ENCODE assay signal across 19 cellular contexts in the genomic region with DNA sequence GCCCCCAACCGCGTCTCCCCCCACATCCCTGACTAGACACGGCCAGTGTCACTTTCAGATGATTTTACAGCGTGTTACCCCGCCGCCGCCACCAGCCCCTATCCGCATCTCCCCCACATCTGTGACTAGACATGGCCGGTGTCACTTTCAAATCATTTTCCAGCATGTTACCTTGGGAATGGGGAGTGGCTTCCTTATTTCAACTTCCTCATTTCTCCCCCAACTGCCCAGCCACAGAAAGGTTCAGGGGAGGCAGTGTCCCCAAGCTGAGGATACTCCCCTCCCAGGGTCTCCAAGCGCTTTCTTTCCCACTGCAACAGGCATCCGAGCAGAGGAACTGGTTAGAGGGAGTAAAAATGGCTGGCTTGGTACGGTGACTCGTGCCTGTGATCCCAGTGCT.
"Had no signal": no experiment of that assay in that cellular context is flagged by ENCODE, and none has a peak within 500 bp of the region (broad histone marks: within the 10 kb centered on the region; RNA-seq: fewer than 3 reads in every experiment).

No MANE protein-coding gene starts in this region.

- ATAC-seq: activated CD4-positive, CD25-positive, alpha-beta regulatory T cell treated with anti-CD3 and anti-CD28 coated beads, Interleukin-2, amount 50 U/mL, for 24 hours; activated CD8-positive, alpha-beta T cell treated with anti-CD3 and anti-CD28 coated beads, Interleukin-2, amount 10 ng/mL, durations not matched to agents 7 days and 5 days; left cardiac atrium; stimulated activated effector memory CD8-positive, alpha-beta T cell treated with anti-CD3 and anti-CD28 coated beads, Interleukin-12 subunit alpha, Interleukin-12 subunit beta, amount 100 ng/mL, for 72 hours; upper lobe of right lung had no signal

- DNase-seq: activated CD4-positive, alpha-beta T cell treated with anti-CD3 and anti-CD28 coated beads, Interleukin-2, amount 10 ng/mL, durations not matched to agents 7 days and 5 days; activated CD8-positive, alpha-beta T cell treated with anti-CD3 and anti-CD28 coated beads, Interleukin-2, amount 10 ng/mL, durations not matched to agents 7 days and 5 days; activated naive CD4-positive, alpha-beta T cell treated with Interleukin-2 at 50 U/mL for 16 hours; activated naive CD8-positive, alpha-beta T cell treated with anti-CD3 and anti-CD28 coated beads, Interleukin-2, amount 10 ng/mL, durations not matched to agents 7 days and 5 days; activated T-cell treated with anti-CD3 and anti-CD28 coated beads, Interleukin-2, amount 50 U/mL, for 24 hours; amygdala; dorsolateral prefrontal cortex; foreskin fibroblast; hippocampal formation; left cardiac atrium; nucleus accumbens; posterior cingulate gyrus; sigmoid colon; stimulated activated CD4-positive, alpha-beta T cell treated with anti-CD3 and anti-CD28 coated beads, Interleukin-4, amount 100 ng/mL, for 24 hours; upper lobe of right lung had no signal

- H3K9me3 Mint-ChIP-seq: activated CD4-positive, alpha-beta T cell treated with anti-CD3 and anti-CD28 coated beads, Interleukin-2, amount 10 ng/mL, durations not matched to agents 7 days and 5 days; activated naive CD8-positive, alpha-beta T cell treated with anti-CD3 and anti-CD28 coated beads, Interleukin-2, amount 10 ng/mL, durations not matched to agents 7 days and 5 days; activated T-cell treated with anti-CD3 and anti-CD28 coated beads, Interleukin-2, amount 50 U/mL, for 24 hours; activated T-helper 2 cell treated with anti-CD3 and anti-CD28 coated beads, Interferon-gamma antibody, Interleukin-2, Interleukin-4, amounts not matched to agents 10 μg/mL and 5 μg/mL and 100 μg/mL, durations not matched to agents 14 hours and 24 hours and 36 hours; nephron; stimulated activated effector memory CD8-positive, alpha-beta T cell treated with anti-CD3 and anti-CD28 coated beads, Interleukin-12 subunit alpha, Interleukin-12 subunit beta, amount 100 ng/mL, for 72 hours had no signal

- H3K27me3 Mint-ChIP-seq: activated CD4-positive, alpha-beta T cell treated with anti-CD3 and anti-CD28 coated beads, Interleukin-2, amount 10 ng/mL, durations not matched to agents 7 days and 5 days; activated naive CD8-positive, alpha-beta T cell treated with anti-CD3 and anti-CD28 coated beads, Interleukin-2, amount 10 ng/mL, durations not matched to agents 7 days and 5 days; activated T-cell treated with anti-CD3 and anti-CD28 coated beads, Interleukin-2, amount 50 U/mL, for 24 hours had no signal

- H3K27ac Mint-ChIP-seq: activated CD4-positive, alpha-beta T cell treated with anti-CD3 and anti-CD28 coated beads, Interleukin-2, amount 10 ng/mL, durations not matched to agents 7 days and 5 days; activated CD8-positive, alpha-beta T cell treated with anti-CD3 and anti-CD28 coated beads, Interleukin-2, amount 10 ng/mL, durations not matched to agents 7 days and 5 days; activated naive CD8-positive, alpha-beta T cell treated with anti-CD3 and anti-CD28 coated beads, Interleukin-2, amount 10 ng/mL, durations not matched to agents 7 days and 5 days; activated T-cell treated with anti-CD3 and anti-CD28 coated beads, Interleukin-2, amount 50 U/mL, for 24 hours; activated T-helper 2 cell treated with anti-CD3 and anti-CD28 coated beads, Interferon-gamma antibody, Interleukin-2, Interleukin-4, amounts not matched to agents 10 μg/mL and 5 μg/mL and 100 μg/mL, durations not matched to agents 14 hours and 24 hours and 36 hours; stimulated activated effector memory CD8-positive, alpha-beta T cell treated with anti-CD3 and anti-CD28 coated beads, Interleukin-12 subunit alpha, Interleukin-12 subunit beta, amount 100 ng/mL, for 72 hours had no signal

- H3K36me3 Mint-ChIP-seq: activated naive CD8-positive, alpha-beta T cell treated with anti-CD3 and anti-CD28 coated beads, Interleukin-2, amount 10 ng/mL, durations not matched to agents 7 days and 5 days had no signal

- H3K4me3 Mint-ChIP-seq: activated CD4-positive, alpha-beta T cell treated with anti-CD3 and anti-CD28 coated beads, Interleukin-2, amount 10 ng/mL, durations not matched to agents 7 days and 5 days; activated CD8-positive, alpha-beta T cell treated with anti-CD3 and anti-CD28 coated beads, Interleukin-2, amount 10 ng/mL, durations not matched to agents 7 days and 5 days; activated naive CD8-positive, alpha-beta T cell treated with anti-CD3 and anti-CD28 coated beads, Interleukin-2, amount 10 ng/mL, durations not matched to agents 7 days and 5 days; activated T-cell treated with anti-CD3 and anti-CD28 coated beads, Interleukin-2, amount 50 U/mL, for 24 hours; nephron; stimulated activated effector memory CD8-positive, alpha-beta T cell treated with anti-CD3 and anti-CD28 coated beads, Interleukin-12 subunit alpha, Interleukin-12 subunit beta, amount 100 ng/mL, for 72 hours had no signal
